27 cellular contexts compared by ENCODE assay signal in genomic region chr4:147286846-147287587, GRCh38.
DNase-seq lines count a peak whose midpoint lies in the region; ATAC-seq, FAIRE-seq and TF ChIP-seq lines count a peak whose summit lies in the region.
"Had no signal": no experiment of that assay in that cellular context is flagged by ENCODE, and none has a peak within 500 bp of the region (broad histone marks: within the 10 kb centered on the region; RNA-seq: fewer than 3 reads in every experiment).

No MANE protein-coding gene starts in this region.

- peaks cover 4% of the 10 kb centered on the region for H3K9me2 ChIP-seq in GM23338 (ENCODE audit: insufficient read depth)

- H3K36me3 Mint-ChIP-seq in stimulated activated memory B cell treated with anti-CD40 and anti-IgM and Interleukin-4, amounts not matched to agents 10 μg/mL and 1 μg/mL and 100 μg/mL, for 72 hours = no peaks in the 10 kb centered on the region
- H3K36me3 Mint-ChIP-seq in GM23338 (ENCODE audit: low read depth) = no peaks in the 10 kb centered on the region
- H3K36me3 Mint-ChIP-seq: activated CD8-positive, alpha-beta memory T cell treated with anti-CD3 and anti-CD28 coated beads, Interleukin-2, amount 10 ng/mL, durations not matched to agents 7 days and 5 days; naive B cell had no signal

- H3K79me2 ChIP-seq in keratinocyte (ENCODE audit: control insufficient read depth, insufficient read depth, low read length) (no peaks in the 10 kb centered on the region), GM23338 (replicated peaks; ENCODE audit: insufficient read depth) (no peaks in the 10 kb centered on the region)

- H3K27ac ChIP-seq in keratinocyte (ENCODE audit: control insufficient read depth, insufficient read depth, low read length) = no peak overlapping the region
- H3K27ac ChIP-seq in testis = no peak overlapping the region
- no peak overlapping the region for H3K27ac ChIP-seq in GM23338 (ENCODE audit: low read depth)
- H3K27ac ChIP-seq: RWPE1, SJSA1, transverse colon had no signal

- FAIRE-seq in keratinocyte (lab: Jason Lieb, UNC) = peak; percentile 51
- FAIRE-seq: GM12892, islet of Langerhans had no signal

- H3K4me1 ChIP-seq in keratinocyte (ENCODE audit: control insufficient read depth, extremely low read depth, insufficient read depth, low read length) (peaks cover 12% of the 10 kb centered on the region), testis (peaks cover 10% of the 10 kb centered on the region), GM23338 (ENCODE audit: insufficient read depth) (no peaks in the 10 kb centered on the region)
- H3K4me1 ChIP-seq: SJSA1, transverse colon had no signal

- H3K9ac ChIP-seq in keratinocyte (ENCODE audit: control insufficient read depth, extremely low read depth, insufficient read depth, low read length) = no peak overlapping the region
- H3K9ac ChIP-seq: BLaER1 treated with 17β-estradiol and CSF1 and Interleukin-3, amounts not matched to agents 10 nM and 100 nM had no signal

- H3K9me1 ChIP-seq in keratinocyte (ENCODE audit: control insufficient read depth, extremely low read depth, insufficient read depth, low read length) = no peaks in the 10 kb centered on the region

- no peaks in the 10 kb centered on the region for H3K4me1 Mint-ChIP-seq in stimulated activated memory B cell treated with anti-CD40 and anti-IgM and Interleukin-4, amounts not matched to agents 10 μg/mL and 1 μg/mL and 100 μg/mL, for 72 hours
- no peaks in the 10 kb centered on the region for H3K4me1 Mint-ChIP-seq in GM23338
- H3K4me1 Mint-ChIP-seq: activated B cell treated with CpG ODN at 0.5 μM for 24 hours; activated CD8-positive, alpha-beta memory T cell treated with anti-CD3 and anti-CD28 coated beads, Interleukin-2, amount 10 ng/mL, durations not matched to agents 7 days and 5 days; activated naive CD8-positive, alpha-beta T cell treated with anti-CD3 and anti-CD28 coated beads, Interleukin-2, amount 50 U/mL, for 24 hours; central memory CD8-positive, alpha-beta T cell; naive B cell had no signal

- peaks cover 3% of the 10 kb centered on the region for H3K9me3 Mint-ChIP-seq in stimulated activated memory B cell treated with anti-CD40 and anti-IgM and Interleukin-4, amounts not matched to agents 10 μg/mL and 1 μg/mL and 100 μg/mL, for 72 hours
- H3K9me3 Mint-ChIP-seq in GM23338 = no peaks in the 10 kb centered on the region; the same call in 2 of the 3 replicates
- H3K9me3 Mint-ChIP-seq: activated B cell treated with CpG ODN at 0.5 μM for 24 hours had no signal

- H3K4me2 ChIP-seq in keratinocyte (ENCODE audit: control insufficient read depth, extremely low read depth, insufficient read depth, low read depth, low read length) (no peak overlapping the region), GM23338 (no peak overlapping the region)

- dilution Hi-C loops in keratinocyte (cut with MboI; ENCODE audit: extremely low pct_ligation_motif_present, low sequenced_read_pairs) = no loop called here

- WGBS in testis, 2 donors = 90 to 91% methylated on average over 6 of the region's 6 CpGs

- H3K27me3 ChIP-seq in keratinocyte (ENCODE audit: control insufficient read depth, extremely low read depth, insufficient read depth, low read length) = no peaks in the 10 kb centered on the region
- no peaks in the 10 kb centered on the region for H3K27me3 ChIP-seq in testis
- no peaks in the 10 kb centered on the region for H3K27me3 ChIP-seq in GM23338 (ENCODE audit: insufficient read depth)
- H3K27me3 ChIP-seq: BLaER1 treated with 17β-estradiol and CSF1 and Interleukin-3, amounts not matched to agents 10 nM and 100 nM; SJSA1; transverse colon had no signal

- no peak for TF ChIP-seq POLR2A in testis (IDR thresholded peaks at IDR 0.05)

- no peaks in the 10 kb centered on the region for H3K9me3 ChIP-seq in keratinocyte (ENCODE audit: control insufficient read depth, low read depth, low read length)
- H3K9me3 ChIP-seq in testis = no peaks in the 10 kb centered on the region
- H3K9me3 ChIP-seq: BLaER1 treated with 17β-estradiol and CSF1 and Interleukin-3, amounts not matched to agents 10 nM and 100 nM; transverse colon had no signal

- no peak for TF ChIP-seq CTCF in choroid plexus epithelial cell (conservative IDR thresholded peaks at IDR 0.05; ENCODE audit: low read depth, low read length)
- TF ChIP-seq CTCF in keratinocyte (optimal IDR thresholded peaks at IDR 0.05 in 1 of 3, IDR thresholded peaks at IDR 0.05 in 1 of 3, conservative IDR thresholded peaks at IDR 0.05 in 1 of 3; ENCODE audit: extremely low read depth in 1 of 3, insufficient read depth in 2 of 3, low read length in 3 of 3) = no peak
- no peak for TF ChIP-seq CTCF in testis (IDR thresholded peaks at IDR 0.05)
- TF ChIP-seq CTCF in GM23338 (conservative IDR thresholded peaks at IDR 0.05; ENCODE audit: low read depth in 2 of 2) = no peak

- no peaks in the 10 kb centered on the region for H3K27me3 Mint-ChIP-seq in stimulated activated memory B cell treated with anti-CD40 and anti-IgM and Interleukin-4, amounts not matched to agents 10 μg/mL and 1 μg/mL and 100 μg/mL, for 72 hours
- peaks cover 9% of the 10 kb centered on the region for H3K27me3 Mint-ChIP-seq in GM23338 (ENCODE audit: insufficient read depth, low read depth, poor library complexity)
- H3K27me3 Mint-ChIP-seq: activated B cell treated with CpG ODN at 0.5 μM for 24 hours; activated CD8-positive, alpha-beta memory T cell treated with anti-CD3 and anti-CD28 coated beads, Interleukin-2, amount 10 ng/mL, durations not matched to agents 7 days and 5 days; activated naive CD8-positive, alpha-beta T cell treated with anti-CD3 and anti-CD28 coated beads, Interleukin-2, amount 50 U/mL, for 24 hours; central memory CD8-positive, alpha-beta T cell; naive B cell had no signal

- H2AFZ ChIP-seq in keratinocyte (ENCODE audit: control insufficient read depth, low read length) (no peak overlapping the region), GM23338 (no peak overlapping the region)

- DNase-seq in LHCN-M2 (ENCODE audit: low read depth) (peak; percentile 19), choroid plexus epithelial cell (ENCODE audit: low read depth) (peak; percentile 28), keratinocyte (ENCODE audit: low read depth, low spot score) (no peak), testis (no peak), GM23338 (ENCODE audit: low spot score) (no peak)
- DNase-seq: activated B cell treated with CpG ODN at 0.5 μM for 24 hours; activated CD8-positive, alpha-beta memory T cell treated with anti-CD3 and anti-CD28 coated beads, Interleukin-2, amount 10 ng/mL, durations not matched to agents 7 days and 5 days; activated naive CD8-positive, alpha-beta T cell treated with anti-CD3 and anti-CD28 coated beads, Interleukin-2, amount 50 U/mL, for 24 hours; activated T-cell treated with anti-CD3 and anti-CD28 coated beads, Interleukin-2, amount 50 U/mL, for 72 hours; DMS153; hypothalamus; midbrain; naive B cell; NCI-H1048; NCI-H82; nucleus accumbens; stimulated activated CD4-positive, alpha-beta T cell treated with anti-CD3 and anti-CD28 coated beads, Interleukin-4, amount 100 ng/mL, for 24 hours; transverse colon had no signal

- intact Hi-C loops in testis (cut with DNase I; ENCODE audit: low total_unique reads) = no loop called here

- no peaks in the 10 kb centered on the region for H3F3A ChIP-seq in GM23338 (replicated peaks; ENCODE audit: low read depth)

- no peak overlapping the region for H3K27ac Mint-ChIP-seq in stimulated activated memory B cell treated with anti-CD40 and anti-IgM and Interleukin-4, amounts not matched to agents 10 μg/mL and 1 μg/mL and 100 μg/mL, for 72 hours
- no peak overlapping the region for H3K27ac Mint-ChIP-seq in GM23338
- H3K27ac Mint-ChIP-seq: activated B cell treated with CpG ODN at 0.5 μM for 24 hours; activated CD8-positive, alpha-beta memory T cell treated with anti-CD3 and anti-CD28 coated beads, Interleukin-2, amount 10 ng/mL, durations not matched to agents 7 days and 5 days; activated naive CD8-positive, alpha-beta T cell treated with anti-CD3 and anti-CD28 coated beads, Interleukin-2, amount 50 U/mL, for 24 hours; activated T-cell treated with anti-CD3 and anti-CD28 coated beads, Interleukin-2, amount 50 U/mL, for 72 hours had no signal

- H4K20me1 ChIP-seq in keratinocyte (ENCODE audit: control insufficient read depth, extremely low read depth, insufficient read depth, low read length) (no peaks in the 10 kb centered on the region), GM23338 (replicated peaks; ENCODE audit: insufficient read depth) (no peaks in the 10 kb centered on the region)
- H4K20me1 ChIP-seq: BLaER1 treated with 17β-estradiol and CSF1 and Interleukin-3, amounts not matched to agents 10 nM and 100 nM had no signal

- H3K36me3 ChIP-seq in keratinocyte (ENCODE audit: control insufficient read depth in 2 of 2, extremely low read depth in 1 of 2, insufficient read depth in 2 of 2, low read length in 2 of 2) (no peaks in the 10 kb centered on the region), testis (ENCODE audit: low read depth, missing control alignments) (no peaks in the 10 kb centered on the region), GM23338 (ENCODE audit: insufficient read depth) (no peaks in the 10 kb centered on the region)
- H3K36me3 ChIP-seq: BLaER1 treated with 17β-estradiol and CSF1 and Interleukin-3, amounts not matched to agents 10 nM and 100 nM; SJSA1; transverse colon had no signal

- H3K4me3 Mint-ChIP-seq in stimulated activated memory B cell treated with anti-CD40 and anti-IgM and Interleukin-4, amounts not matched to agents 10 μg/mL and 1 μg/mL and 100 μg/mL, for 72 hours = no peak overlapping the region
- H3K4me3 Mint-ChIP-seq in GM23338 = no peak overlapping the region
- H3K4me3 Mint-ChIP-seq: activated B cell treated with CpG ODN at 0.5 μM for 24 hours; activated CD8-positive, alpha-beta memory T cell treated with anti-CD3 and anti-CD28 coated beads, Interleukin-2, amount 10 ng/mL, durations not matched to agents 7 days and 5 days; activated naive CD8-positive, alpha-beta T cell treated with anti-CD3 and anti-CD28 coated beads, Interleukin-2, amount 50 U/mL, for 24 hours; activated T-cell treated with anti-CD3 and anti-CD28 coated beads, Interleukin-2, amount 50 U/mL, for 72 hours; central memory CD8-positive, alpha-beta T cell; naive B cell had no signal

- ATAC-seq in stimulated activated memory B cell treated with anti-CD40 and anti-IgM and Interleukin-4, amounts not matched to agents 10 μg/mL and 1 μg/mL and 100 μg/mL, for 72 hours = peak; percentile 36
- no peak for ATAC-seq in GM19035 (IDR thresholded peaks at IDR 0.05; ENCODE audit: unreplicated experiment)
- ATAC-seq in GM23338 = no peak
- ATAC-seq: activated CD8-positive, alpha-beta memory T cell treated with anti-CD3 and anti-CD28 coated beads, Interleukin-2, amount 10 ng/mL, durations not matched to agents 7 days and 5 days; activated naive CD8-positive, alpha-beta T cell treated with anti-CD3 and anti-CD28 coated beads, Interleukin-2, amount 50 U/mL, for 24 hours; activated T-cell treated with anti-CD3 and anti-CD28 coated beads, Interleukin-2, amount 50 U/mL, for 72 hours; HCT116 had no signal

- H3K4me3 ChIP-seq in choroid plexus epithelial cell (ENCODE audit: low read depth, low read length) (no peak overlapping the region), keratinocyte (ENCODE audit: control insufficient read depth in 2 of 3, extremely low read depth in 1 of 3, insufficient read depth in 2 of 3, low read depth in 1 of 3, low read length in 3 of 3) (no peak overlapping the region), testis (no peak overlapping the region), GM23338 (no peak overlapping the region)
- H3K4me3 ChIP-seq: BLaER1 treated with 17β-estradiol and CSF1 and Interleukin-3, amounts not matched to agents 10 nM and 100 nM; SJSA1; transverse colon had no signal

Comparison
In these comparisons a context has a peak if more than half of its experiments do, and no peak if none do; other contexts are left out.
1. DNase-seq: peak in LHCN-M2 (single experiment) and choroid plexus epithelial cell (single experiment); none in keratinocyte (single experiment), testis (single experiment) and GM23338 (single experiment).